10 cellular contexts compared by ENCODE assay signal in genomic region chr15:76338555-76339301, GRCh38. TPM values are rescaled to one million over a fixed set of nuclear protein-coding genes. Genes with fewer than 3 reads are reported as not detected.
A peak's percentile ranks its signal among the peaks of the same experiment; 100 is the strongest.
DNase-seq lines count a peak whose midpoint lies in the region; ATAC-seq, FAIRE-seq and TF ChIP-seq lines count a peak whose summit lies in the region.
"Had no signal": no experiment of that assay in that cellular context is flagged by ENCODE, and none has a peak within 500 bp of the region (broad histone marks: within the 10 kb centered on the region; RNA-seq: fewer than 3 reads in every experiment).

No MANE protein-coding gene starts in this region.

- DNase-seq in T-helper 1 cell (no peak), NB4 (ENCODE audit: low read depth) (peak; percentile 58), esophagus muscularis mucosa (ENCODE audit: extremely low spot score) (no peak), sciatic nerve (ENCODE audit: low spot score) (no peak), NK-92 (lab: John Stamatoyannopoulos, UW; ENCODE audit: unreplicated experiment) (no peak), frontal cortex (ENCODE audit: low spot score in 2 of 2) (no peak)
- DNase-seq: OCI-M1 had no signal

- H3K4me1 Mint-ChIP-seq in T-helper 1 cell treated with Interleukin-12 subunit alpha and Interleukin-12 subunit beta and Interleukin-4 antibody, amounts not matched to agents 30 μg/mL and 1 μg/mL, for 36 hours (ENCODE audit: low read depth) = peaks cover 48% of the 10 kb centered on the region

- peak overlapping the region; percentile 24 for H3K27ac Mint-ChIP-seq in T-helper 1 cell treated with Interleukin-12 subunit alpha and Interleukin-12 subunit beta and Interleukin-4 antibody, amounts not matched to agents 30 μg/mL and 1 μg/mL, for 36 hours
- H3K27ac Mint-ChIP-seq: progenitor cell of endocrine pancreas had no signal

- no peak for FAIRE-seq in frontal cortex (lab: Jason Lieb, UNC)

- H3K27ac ChIP-seq in esophagus muscularis mucosa (replicated peaks in 1 of 4) = peak overlapping the region; percentile 78 to 82 (median 80)

- H3K9ac ChIP-seq in skeletal muscle satellite cell (ENCODE audit: low read depth, low read length) = no peak overlapping the region

- H3K4me3 ChIP-seq in NB4 (ENCODE audit: low read depth, low read length) (peak overlapping the region; percentile 77), esophagus muscularis mucosa (peak overlapping the region; percentile 52 to 68 (median 57)), skeletal muscle satellite cell (ENCODE audit: low read length) (peak overlapping the region; percentile 75)

- no peak for TF ChIP-seq EP300 in esophagus muscularis mucosa (IDR thresholded peaks at IDR 0.05)

- H3K9me3 ChIP-seq in esophagus muscularis mucosa (no peaks in the 10 kb centered on the region), skeletal muscle satellite cell (replicated peaks; ENCODE audit: low read length) (no peaks in the 10 kb centered on the region)

- no peak for ATAC-seq in sciatic nerve

- WGBS in esophagus muscularis mucosa = 49% methylated on average over 11 of the region's 16 CpGs

- peaks cover 0 to 100% (median 8%) of the 10 kb centered on the region in 4 donors for H3K27me3 ChIP-seq in esophagus muscularis mucosa
- peaks cover 61% of the 10 kb centered on the region for H3K27me3 ChIP-seq in skeletal muscle satellite cell (ENCODE audit: control insufficient read depth, insufficient read depth, low read length)

- H3K36me3 ChIP-seq in esophagus muscularis mucosa = peaks cover 0 to 26% (median 11%) of the 10 kb centered on the region in 4 donors
- H3K36me3 ChIP-seq in skeletal muscle satellite cell (ENCODE audit: insufficient read depth, low read length) = peaks cover 14% of the 10 kb centered on the region

- H3K4me2 ChIP-seq in skeletal muscle satellite cell (ENCODE audit: low read length) = peak overlapping the region; percentile 94

- TF ChIP-seq CTCF in NB4 (IDR thresholded peaks at IDR 0.05; ENCODE audit: low read depth, low read length) (no peak), esophagus muscularis mucosa (IDR thresholded peaks at IDR 0.05) (no peak)

- H3K4me3 Mint-ChIP-seq in T-helper 1 cell treated with Interleukin-12 subunit alpha and Interleukin-12 subunit beta and Interleukin-4 antibody, amounts not matched to agents 30 μg/mL and 1 μg/mL, for 36 hours = peak overlapping the region; percentile 74

- intact Hi-C loops in esophagus muscularis mucosa (cut with DNase I) = no loop called here
- intact Hi-C loops in sciatic nerve (cut with DNase I) = no loop called here

- H3K36me3 Mint-ChIP-seq in T-helper 1 cell treated with Interleukin-12 subunit alpha and Interleukin-12 subunit beta and Interleukin-4 antibody, amounts not matched to agents 30 μg/mL and 1 μg/mL, for 36 hours (ENCODE audit: low read depth) = peaks cover 12% of the 10 kb centered on the region

- TF ChIP-seq POLR2A in NB4 (IDR thresholded peaks at IDR 0.05; ENCODE audit: extremely low read depth, insufficient read length) = no peak
- no peak for TF ChIP-seq POLR2A in esophagus muscularis mucosa (IDR thresholded peaks at IDR 0.05; ENCODE audit: low read depth)

- peaks cover 63 to 79% (median 78%) of the 10 kb centered on the region in 4 donors for H3K4me1 ChIP-seq in esophagus muscularis mucosa
- peaks cover 44% of the 10 kb centered on the region for H3K4me1 ChIP-seq in skeletal muscle satellite cell (ENCODE audit: control insufficient read depth, insufficient read depth, low read length)

- H3K9me3 Mint-ChIP-seq in T-helper 1 cell treated with Interleukin-12 subunit alpha and Interleukin-12 subunit beta and Interleukin-4 antibody, amounts not matched to agents 30 μg/mL and 1 μg/mL, for 36 hours = no peaks in the 10 kb centered on the region

- peaks cover 68% of the 10 kb centered on the region for H3K27me3 Mint-ChIP-seq in T-helper 1 cell treated with Interleukin-12 subunit alpha and Interleukin-12 subunit beta and Interleukin-4 antibody, amounts not matched to agents 30 μg/mL and 1 μg/mL, for 36 hours (ENCODE audit: low read depth)

RNA-seq across cellular contexts. Expression of gene ISL2, which starts 2.2 kb away (rescaled TPM):
- total RNA-seq in esophagus muscularis mucosa = 1 to 10 TPM; 1.8 to 5.1 (median 4.2) TPM
- total RNA-seq in skeletal muscle satellite cell (2012; rRNA removed) = 0.66 and 1.3 TPM in 2 replicates
- total RNA-seq in sciatic nerve = 0.31 TPM
- not detected for total RNA-seq in frontal cortex

RNA-seq across cellular contexts. Expression of gene ETFA, which starts 27.5 kb away (rescaled TPM):
- total RNA-seq in esophagus muscularis mucosa (100 to 1,000 TPM in 3 of 4 donors, 10 to 100 TPM in 1; 98.7 to 137 (median 130) TPM), sciatic nerve (84.8 TPM), frontal cortex (61.1 TPM)
- 91.1 and 110 TPM in 2 replicates for total RNA-seq in skeletal muscle satellite cell (2012; rRNA removed)
